ENCODE assay signal across 8 cellular contexts in the genomic region with DNA sequence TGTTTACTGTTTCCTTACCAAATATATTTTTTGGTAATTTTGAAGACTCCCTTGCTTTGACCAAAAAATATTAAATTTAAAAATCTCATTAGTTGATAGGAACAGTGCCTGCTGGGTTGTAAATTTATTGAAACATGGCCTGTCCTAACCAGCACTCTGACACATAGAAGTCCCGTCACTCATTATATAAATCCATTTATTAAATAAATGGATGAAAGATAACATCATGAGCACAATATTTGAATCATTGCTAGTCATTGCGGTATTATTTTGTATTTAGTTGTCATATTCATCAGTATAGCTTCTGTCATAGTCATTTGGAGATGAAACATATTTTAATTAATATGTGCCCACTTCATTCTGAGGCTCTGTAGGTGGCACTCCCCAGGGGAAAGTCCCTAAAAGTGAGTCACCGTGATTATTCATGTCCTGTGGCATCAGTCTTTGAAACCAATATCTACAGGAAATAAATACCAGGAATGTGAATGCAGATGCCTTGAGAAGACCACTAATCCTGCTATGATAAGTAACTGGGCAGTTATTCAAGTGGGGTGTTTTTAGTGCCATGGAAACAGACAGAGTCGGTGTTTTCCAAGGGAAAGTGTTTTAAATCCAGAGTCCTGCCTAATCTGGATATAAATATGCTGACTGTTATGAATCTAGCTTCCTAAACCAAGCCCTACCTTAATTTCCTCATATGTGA.
DNase-seq lines count a peak whose midpoint lies in the region; ATAC-seq, FAIRE-seq and TF ChIP-seq lines count a peak whose summit lies in the region.

No MANE protein-coding gene starts in this region.

- H3K4me1 ChIP-seq in hepatocyte (ENCODE audit: insufficient read depth) = peaks cover 5% of the 10 kb centered on the region

- WGBS in hepatocyte (ENCODE audit: low lambda C conversion rate, missing lambda C conversion rate) = 57% methylated on average over 4 of the region's 4 CpGs

- H3K4me2 ChIP-seq in hepatocyte = peak overlapping the region; percentile 25

- H3K36me3 ChIP-seq in hepatocyte (replicated peaks; ENCODE audit: insufficient read depth, low read depth) = no peaks in the 10 kb centered on the region

- H3K27me3 ChIP-seq in hepatocyte = no peaks in the 10 kb centered on the region

- no peak for TF ChIP-seq CTCF in hepatocyte (IDR thresholded peaks at IDR 0.05; ENCODE audit: poor library complexity)

- FAIRE-seq in H54 (lab: Jason Lieb, UNC) = peak; percentile 67

- H2AFZ ChIP-seq in hepatocyte = no peak overlapping the region

- H3K9me3 ChIP-seq in hepatocyte (ENCODE audit: low read depth) = no peaks in the 10 kb centered on the region

- peak; percentile 72 to 76 for ATAC-seq in activated T-cell treated with anti-CD3 and anti-CD28 coated beads, Interleukin-2, amount 50 U/mL, for 4 hours

- H3K4me1 Mint-ChIP-seq in activated T-cell treated with anti-CD3 and anti-CD28 coated beads, Interleukin-2, amount 50 U/mL, for 4 hours (ENCODE audit: low read depth) = peaks cover 32% of the 10 kb centered on the region

- H3K27me3 Mint-ChIP-seq in activated T-cell treated with anti-CD3 and anti-CD28 coated beads, Interleukin-2, amount 50 U/mL, for 4 hours (ENCODE audit: low read depth) = peaks cover 6% of the 10 kb centered on the region

- no peak overlapping the region for H3K4me3 ChIP-seq in hepatocyte

- H3K79me2 ChIP-seq in hepatocyte = no peaks in the 10 kb centered on the region

- H3K4me3 Mint-ChIP-seq in activated T-cell treated with anti-CD3 and anti-CD28 coated beads, Interleukin-2, amount 50 U/mL, for 4 hours = no peak overlapping the region

- peak overlapping the region; percentile 70 for H3K27ac ChIP-seq in hepatocyte

- no peaks in the 10 kb centered on the region for H3K9me2 ChIP-seq in hepatocyte (replicated peaks; ENCODE audit: insufficient read depth)

- DNase-seq in A172 (ENCODE audit: low spot score) (peak; percentile 100), H54 (ENCODE audit: insufficient read length, low spot score) (peak; percentile 15), hepatocyte (ENCODE audit: low spot score) (peak; percentile 56), inferior parietal cortex (ENCODE audit: extremely low spot score) (no peak), NOMO-1 treated with DMSO at 0.1 percent for 48 hours (lab: John Stamatoyannopoulos, UW; ENCODE audit: unreplicated experiment) (no peak), germinal center (ENCODE audit: low spot score) (no peak)
- peak; percentile 12 for DNase-seq in activated T-cell treated with anti-CD3 and anti-CD28 coated beads, Interleukin-2, amount 50 U/mL, for 4 hours
- peak; percentile 6 to 29 for DNase-seq in stimulated activated CD8-positive, alpha-beta memory T cell treated with anti-CD3 and anti-CD28 coated beads, Interleukin-7, amount 100 ng/mL, for 4 hours (ENCODE audit: low read depth in 2 of 2)

- no peaks in the 10 kb centered on the region for H4K20me1 ChIP-seq in hepatocyte (ENCODE audit: insufficient read depth, poor library complexity, severe bottlenecking)

- TF ChIP-seq POLR2A in H54 (IDR thresholded peaks at IDR 0.05; ENCODE audit: low read depth, low read length) = no peak

- H3K9me3 Mint-ChIP-seq in activated T-cell treated with anti-CD3 and anti-CD28 coated beads, Interleukin-2, amount 50 U/mL, for 4 hours = no peaks in the 10 kb centered on the region

- no peaks in the 10 kb centered on the region for H3K36me3 Mint-ChIP-seq in activated T-cell treated with anti-CD3 and anti-CD28 coated beads, Interleukin-2, amount 50 U/mL, for 4 hours (ENCODE audit: insufficient read depth)

Comparison
In these comparisons a context has a peak if more than half of its experiments do, and no peak if none do; other contexts are left out.
1. DNase-seq: peak in A172 (single experiment), H54 (single experiment), activated T-cell treated with anti-CD3 and anti-CD28 coated beads, Interleukin-2, amount 50 U/mL, for 4 hours (single experiment), hepatocyte (single experiment) and stimulated activated CD8-positive, alpha-beta memory T cell treated with anti-CD3 and anti-CD28 coated beads, Interleukin-7, amount 100 ng/mL, for 4 hours (2 of 2); none in inferior parietal cortex (single experiment), NOMO-1 treated with DMSO at 0.1 percent for 48 hours (single experiment) and germinal center (single experiment).